In genomic region chr12:71129364-71129763, GRCh38 we compare ENCODE assay signal across 39 cellular contexts. TPM values are rescaled to one million over a fixed set of nuclear protein-coding genes. Genes with fewer than 3 reads are reported as not detected.
"Had no signal": no experiment of that assay in that cellular context is flagged by ENCODE, and none has a peak within 500 bp of the region (broad histone marks: within the 10 kb centered on the region; RNA-seq: fewer than 3 reads in every experiment).

No MANE protein-coding gene starts in this region.

- H3K36me3 ChIP-seq: adrenal gland, ascending aorta, brain microvascular endothelial cell, cardiac muscle cell had no signal

- H3K36me3 Mint-ChIP-seq: activated CD4-positive, alpha-beta memory T cell treated with anti-CD3 and anti-CD28 coated beads for 36 hours; activated naive CD4-positive, alpha-beta T cell treated with anti-CD3 and anti-CD28 coated beads, Interleukin-2, amount 50 U/mL, for 72 hours; activated naive CD8-positive, alpha-beta T cell treated with anti-CD3 and anti-CD28 coated beads for 36 hours; T-cell had no signal

- H3K4me1 ChIP-seq: ascending aorta had no signal

- DNase-seq: activated B cell treated with CpG ODN at 0.5 μM for 24 hours; activated CD4-positive, alpha-beta memory T cell treated with anti-CD3 and anti-CD28 coated beads for 36 hours; activated CD4-positive, alpha-beta T cell treated with anti-CD3 and anti-CD28 coated beads for 4 hours; activated CD4-positive, alpha-beta T cell treated with anti-CD3 and anti-CD28 coated beads, Interleukin-2, amount 10 ng/mL, durations not matched to agents 24 days and 14 days; activated CD4-positive, alpha-beta T cell treated with anti-CD3 and anti-CD28 coated beads, Interleukin-2, amount 50 U/mL, for 1 hour; activated CD4-positive, alpha-beta T cell treated with anti-CD3 and anti-CD28 coated beads, Interleukin-2, amount 50 U/mL, for 4 hours; activated CD4-positive, CD25-positive, alpha-beta regulatory T cell treated with anti-CD3 and anti-CD28 coated beads, Interleukin-2, amount 50 U/mL, for 72 hours; activated CD8-positive, alpha-beta memory T cell treated with anti-CD3 and anti-CD28 coated beads, Interleukin-2, amount 50 U/mL, for 4 hours; activated CD8-positive, alpha-beta T cell treated with anti-CD3 and anti-CD28 coated beads for 36 hours; activated effector memory CD4-positive, alpha-beta T cell treated with anti-CD3 and anti-CD28 coated beads, Interleukin-2, amount 50 U/mL, for 16 hours; activated gamma-delta T cell treated with Interleukin-2 at 50 U/mL for 16 hours; activated naive CD4-positive, alpha-beta T cell; activated naive CD4-positive, alpha-beta T cell treated with anti-CD3 and anti-CD28 coated beads for 36 hours; activated naive CD4-positive, alpha-beta T cell treated with anti-CD3 and anti-CD28 coated beads, Interleukin-2, amount 50 U/mL, for 16 hours; activated naive CD8-positive, alpha-beta T cell treated with anti-CD3 and anti-CD28 coated beads for 36 hours; activated T-cell treated with anti-CD3 and anti-CD28 coated beads for 4 hours; activated T-cell treated with anti-CD3 and anti-CD28 coated beads, Interleukin-2, amount 50 U/mL, for 1 hour; activated T-cell treated with anti-CD3 and anti-CD28 coated beads, Interleukin-2, amount 50 U/mL, for 4 hours; activated T-cell treated with anti-CD3 and anti-CD28 coated beads, Interleukin-2, amount 50 U/mL, for 72 hours; adrenal gland; amniotic stem cell; body of pancreas; brain microvascular endothelial cell; caudate nucleus; T-cell; T-helper 2 cell; T-helper 9 cell had no signal

- H3K4me3 Mint-ChIP-seq: activated B cell treated with CpG ODN at 0.5 μM for 24 hours; activated CD4-positive, alpha-beta memory T cell treated with anti-CD3 and anti-CD28 coated beads for 36 hours; activated CD4-positive, alpha-beta T cell treated with anti-CD3 and anti-CD28 coated beads, Interleukin-2, amount 10 ng/mL, durations not matched to agents 24 days and 14 days; activated CD8-positive, alpha-beta T cell treated with anti-CD3 and anti-CD28 coated beads for 36 hours; activated naive CD4-positive, alpha-beta T cell treated with anti-CD3 and anti-CD28 coated beads for 36 hours; activated naive CD8-positive, alpha-beta T cell treated with anti-CD3 and anti-CD28 coated beads for 36 hours; activated T-cell treated with anti-CD3 and anti-CD28 coated beads, Interleukin-2, amount 50 U/mL, for 4 hours; activated T-cell treated with anti-CD3 and anti-CD28 coated beads, Interleukin-2, amount 50 U/mL, for 72 hours; activated T-helper 1 cell treated with anti-CD3 and anti-CD28 coated beads, Interleukin-12 subunit alpha, Interleukin-12 subunit beta, Interleukin-2, Interleukin-4 antibody, amounts not matched to agents 30 ng/mL and 10 ng/mL and 1 ng/mL, durations not matched to agents 14 hours and 24 hours and 36 hours; activated T-helper 17 cell treated with anti-CD3 and anti-CD28 coated beads, Interleukin-2, amount 50 U/mL, for 72 hours; central memory CD8-positive, alpha-beta T cell; T-cell; T-helper 1 cell treated with Interleukin-12 subunit alpha and Interleukin-12 subunit beta and Interleukin-4 antibody, amounts not matched to agents 30 μg/mL and 1 μg/mL, for 36 hours; T-helper 2 cell treated with Interferon-gamma antibody and Interleukin-4, amounts not matched to agents 5 μg/mL and 100 μg/mL, for 36 hours had no signal

- H3K4me3 ChIP-seq: adrenal gland, ascending aorta, body of pancreas, cardiac muscle cell had no signal

- H3K27ac ChIP-seq: adrenal gland, ascending aorta, body of pancreas, brain microvascular endothelial cell, cardiac muscle cell, VCaP had no signal

- H3K27me3 Mint-ChIP-seq: activated B cell treated with CpG ODN at 0.5 μM for 24 hours; activated CD4-positive, alpha-beta memory T cell treated with anti-CD3 and anti-CD28 coated beads for 36 hours; activated CD4-positive, alpha-beta T cell treated with anti-CD3 and anti-CD28 coated beads, Interleukin-2, amount 10 ng/mL, durations not matched to agents 24 days and 14 days; activated CD8-positive, alpha-beta T cell treated with anti-CD3 and anti-CD28 coated beads for 36 hours; activated T-helper 17 cell treated with anti-CD3 and anti-CD28 coated beads, Interleukin-2, amount 50 U/mL, for 72 hours; central memory CD8-positive, alpha-beta T cell; T-cell had no signal

- H3K27ac Mint-ChIP-seq: activated B cell treated with CpG ODN at 0.5 μM for 24 hours; activated CD4-positive, alpha-beta memory T cell treated with anti-CD3 and anti-CD28 coated beads for 36 hours; activated CD4-positive, alpha-beta T cell treated with anti-CD3 and anti-CD28 coated beads, Interleukin-2, amount 10 ng/mL, durations not matched to agents 24 days and 14 days; activated CD8-positive, alpha-beta T cell treated with anti-CD3 and anti-CD28 coated beads for 36 hours; activated naive CD4-positive, alpha-beta T cell treated with anti-CD3 and anti-CD28 coated beads for 36 hours; activated naive CD4-positive, alpha-beta T cell treated with anti-CD3 and anti-CD28 coated beads, Interleukin-2, amount 50 U/mL, for 72 hours; activated naive CD8-positive, alpha-beta T cell treated with anti-CD3 and anti-CD28 coated beads for 36 hours; activated T-cell treated with anti-CD3 and anti-CD28 coated beads, Interleukin-2, amount 50 U/mL, for 72 hours; activated T-helper 1 cell treated with anti-CD3 and anti-CD28 coated beads, Interleukin-12 subunit alpha, Interleukin-12 subunit beta, Interleukin-2, Interleukin-4 antibody, amounts not matched to agents 30 ng/mL and 10 ng/mL and 1 ng/mL, durations not matched to agents 14 hours and 24 hours and 36 hours; activated T-helper 17 cell treated with anti-CD3 and anti-CD28 coated beads, Interleukin-2, amount 50 U/mL, for 72 hours; T-cell; T-helper 1 cell treated with Interleukin-12 subunit alpha and Interleukin-12 subunit beta and Interleukin-4 antibody, amounts not matched to agents 30 μg/mL and 1 μg/mL, for 36 hours; T-helper 2 cell treated with Interferon-gamma antibody and Interleukin-4, amounts not matched to agents 5 μg/mL and 100 μg/mL, for 36 hours had no signal

- ATAC-seq: activated CD8-positive, alpha-beta T cell treated with anti-CD3 and anti-CD28 coated beads for 36 hours; activated naive CD4-positive, alpha-beta T cell treated with anti-CD3 and anti-CD28 coated beads, Interleukin-2, amount 50 U/mL, for 72 hours; activated T-cell treated with anti-CD3 and anti-CD28 coated beads, Interleukin-2, amount 50 U/mL, for 4 hours; activated T-cell treated with anti-CD3 and anti-CD28 coated beads, Interleukin-2, amount 50 U/mL, for 72 hours; activated T-helper 17 cell treated with anti-CD3 and anti-CD28 coated beads, Interleukin-2, amount 50 U/mL, for 72 hours; body of pancreas; T-cell had no signal

- H3K4me1 Mint-ChIP-seq: activated B cell treated with CpG ODN at 0.5 μM for 24 hours; activated CD4-positive, alpha-beta T cell treated with anti-CD3 and anti-CD28 coated beads, Interleukin-2, amount 10 ng/mL, durations not matched to agents 24 days and 14 days; activated naive CD8-positive, alpha-beta T cell treated with anti-CD3 and anti-CD28 coated beads for 36 hours; activated T-helper 17 cell treated with anti-CD3 and anti-CD28 coated beads, Interleukin-2, amount 50 U/mL, for 72 hours; central memory CD8-positive, alpha-beta T cell; T-cell had no signal

- H3K9me3 ChIP-seq: adrenal gland, ascending aorta, body of pancreas had no signal

- FAIRE-seq: bronchial epithelial cell, TTC549 had no signal

- H3K9me3 Mint-ChIP-seq: activated B cell treated with CpG ODN at 0.5 μM for 24 hours; activated CD4-positive, alpha-beta memory T cell treated with anti-CD3 and anti-CD28 coated beads for 36 hours; activated CD4-positive, alpha-beta T cell treated with anti-CD3 and anti-CD28 coated beads, Interleukin-2, amount 10 ng/mL, durations not matched to agents 24 days and 14 days; activated CD8-positive, alpha-beta T cell treated with anti-CD3 and anti-CD28 coated beads for 36 hours; activated naive CD4-positive, alpha-beta T cell treated with anti-CD3 and anti-CD28 coated beads for 36 hours; activated naive CD4-positive, alpha-beta T cell treated with anti-CD3 and anti-CD28 coated beads, Interleukin-2, amount 50 U/mL, for 72 hours; activated naive CD8-positive, alpha-beta T cell treated with anti-CD3 and anti-CD28 coated beads for 36 hours; activated T-cell treated with anti-CD3 and anti-CD28 coated beads, Interleukin-2, amount 50 U/mL, for 4 hours; activated T-cell treated with anti-CD3 and anti-CD28 coated beads, Interleukin-2, amount 50 U/mL, for 72 hours; activated T-helper 1 cell treated with anti-CD3 and anti-CD28 coated beads, Interleukin-12 subunit alpha, Interleukin-12 subunit beta, Interleukin-2, Interleukin-4 antibody, amounts not matched to agents 30 ng/mL and 10 ng/mL and 1 ng/mL, durations not matched to agents 14 hours and 24 hours and 36 hours; central memory CD8-positive, alpha-beta T cell; T-helper 1 cell treated with Interleukin-12 subunit alpha and Interleukin-12 subunit beta and Interleukin-4 antibody, amounts not matched to agents 30 μg/mL and 1 μg/mL, for 36 hours; T-helper 2 cell treated with Interferon-gamma antibody and Interleukin-4, amounts not matched to agents 5 μg/mL and 100 μg/mL, for 36 hours had no signal

- H3K27me3 ChIP-seq: adrenal gland, ascending aorta, body of pancreas, brain microvascular endothelial cell, cardiac muscle cell had no signal

RNA-seq across cellular contexts. Expression of gene TSPAN8, which starts 28.4 kb away (rescaled TPM):
- total RNA-seq: activated B cell treated with CpG ODN at 0.5 μM for 24 hours; activated CD4-positive, alpha-beta memory T cell treated with anti-CD3 and anti-CD28 coated beads for 36 hours; activated CD4-positive, alpha-beta T cell treated with anti-CD3 and anti-CD28 coated beads, Interleukin-2, amount 10 ng/mL, durations not matched to agents 24 days and 14 days; activated CD8-positive, alpha-beta memory T cell treated with anti-CD3 and anti-CD28 coated beads for 36 hours; activated CD8-positive, alpha-beta T cell treated with anti-CD3 and anti-CD28 coated beads for 36 hours; activated naive CD4-positive, alpha-beta T cell treated with anti-CD3 and anti-CD28 coated beads for 36 hours; activated naive CD4-positive, alpha-beta T cell treated with anti-CD3 and anti-CD28 coated beads, Interleukin-2, amount 50 U/mL, for 72 hours; activated naive CD8-positive, alpha-beta T cell treated with anti-CD3 and anti-CD28 coated beads for 36 hours; activated T-cell treated with anti-CD3 and anti-CD28 coated beads, Interleukin-2, amount 50 U/mL, for 72 hours; activated T-helper 1 cell treated with anti-CD3 and anti-CD28 coated beads, Interleukin-12 subunit alpha, Interleukin-12 subunit beta, Interleukin-2, Interleukin-4 antibody, amounts not matched to agents 30 ng/mL and 10 ng/mL and 1 ng/mL, durations not matched to agents 14 hours and 24 hours and 36 hours; activated T-helper 17 cell treated with anti-CD3 and anti-CD28 coated beads, Interleukin-2, amount 50 U/mL, for 72 hours; bronchial epithelial cell; cardiac muscle cell had no signal
